Comparison of ENCODE assay signal across 8 cellular contexts in genomic region chr18:52409732-52410131, GRCh38.
A peak's percentile ranks its signal among the peaks of the same experiment; 100 is the strongest.
DNase-seq lines count a peak whose midpoint lies in the region; ATAC-seq and TF ChIP-seq lines count a peak whose summit lies in the region.
"Had no signal": no experiment of that assay in that cellular context is flagged by ENCODE, and none has a peak within 500 bp of the region (broad histone marks: within the 10 kb centered on the region; RNA-seq: fewer than 3 reads in every experiment).

No MANE protein-coding gene starts in this region.

- no peak overlapping the region for H3K4me3 ChIP-seq in thyroid gland (replicated peaks in 1 of 3)

- no peaks in the 10 kb centered on the region for H3K9me3 ChIP-seq in thyroid gland

- DNase-seq in M059J (ENCODE audit: low read depth) = peak; percentile 7
- DNase-seq in superior temporal gyrus (ENCODE audit: extremely low spot score) = peak; percentile 62
- DNase-seq in activated CD8-positive, alpha-beta memory T cell treated with anti-CD3 and anti-CD28 coated beads for 24 hours = no peak
- no peak for DNase-seq in hepatic stellate cell (ENCODE audit: low spot score)
- DNase-seq in thyroid gland = no peak
- DNase-seq: activated CD4-positive, alpha-beta T cell treated with anti-CD3 and anti-CD28 coated beads for 48 hours had no signal

- no peak overlapping the region for H3K27ac ChIP-seq in thyroid gland

- H3K36me3 ChIP-seq in thyroid gland = no peaks in the 10 kb centered on the region

- H3K4me1 ChIP-seq in thyroid gland = no peaks in the 10 kb centered on the region

- intact Hi-C loops in thyroid gland (cut with DNase I) = no loop called here

- WGBS in thyroid gland, 2 donors = 47 to 57% methylated on average over 1 of the region's 1 CpG

- no peak for TF ChIP-seq CTCF in thyroid gland (IDR thresholded peaks at IDR 0.05)

- TF ChIP-seq POLR2A in thyroid gland (IDR thresholded peaks at IDR 0.05) = no peak

- H3K27me3 ChIP-seq in thyroid gland = no peaks in the 10 kb centered on the region

- ATAC-seq in GM19025 (IDR thresholded peaks at IDR 0.05; ENCODE audit: low read depth, unreplicated experiment) (peak; percentile 100), HG02678 (IDR thresholded peaks at IDR 0.05; ENCODE audit: unreplicated experiment) (peak; percentile 92)

Comparison
In these comparisons a context has a peak if more than half of its experiments do, and no peak if none do; other contexts are left out.
1. DNase-seq: peak in M059J (single experiment) and superior temporal gyrus (single experiment); none in activated CD8-positive, alpha-beta memory T cell treated with anti-CD3 and anti-CD28 coated beads for 24 hours (single experiment), hepatic stellate cell (single experiment) and thyroid gland (0 of 2).